ENCODE assay signal across 17 cellular contexts in the genomic region with DNA sequence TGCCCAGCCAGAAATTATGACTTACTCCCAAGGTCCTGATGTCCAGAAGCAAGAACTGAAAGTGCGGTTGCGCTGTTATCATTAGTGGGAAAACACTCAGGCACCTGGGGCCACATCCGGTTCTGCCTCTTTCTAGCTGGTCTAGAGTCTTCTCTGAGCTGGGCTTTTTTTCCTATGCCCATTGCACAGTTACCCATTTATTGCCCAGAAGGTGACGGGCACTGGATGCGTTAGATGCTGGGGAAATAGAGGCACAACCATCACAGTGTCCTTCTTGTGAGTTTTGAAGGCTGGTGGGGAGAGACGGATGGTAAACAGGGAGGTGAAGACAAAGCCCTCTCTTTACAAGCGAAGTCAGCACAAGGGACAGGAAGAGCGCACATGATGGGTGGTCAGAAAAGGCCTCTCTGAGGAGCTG. TPM values are rescaled to one million over a fixed set of nuclear protein-coding genes. Genes with fewer than 3 reads are reported as not detected.
DNase-seq lines count a peak whose midpoint lies in the region; ATAC-seq, FAIRE-seq and TF ChIP-seq lines count a peak whose summit lies in the region.
"Had no signal": no experiment of that assay in that cellular context is flagged by ENCODE, and none has a peak within 500 bp of the region (broad histone marks: within the 10 kb centered on the region; RNA-seq: fewer than 3 reads in every experiment).

No MANE protein-coding gene starts in this region.

- TF ChIP-seq POLR2A in transverse colon (IDR thresholded peaks at IDR 0.05) = no peak

- no peak for FAIRE-seq in frontal cortex (lab: Jason Lieb, UNC)
- FAIRE-seq: A204.1, RCC 7860 had no signal

- peak; percentile 35 for DNase-seq in NOMO-1 treated with DMSO at 0.1 percent for 48 hours (lab: John Stamatoyannopoulos, UW; ENCODE audit: unreplicated experiment)
- no peak for DNase-seq in NOMO-1 treated with dmso at 0.1 percent for 144 hours (lab: John Stamatoyannopoulos, UW; ENCODE audit: unreplicated experiment)
- peak; percentile 65 for DNase-seq in transverse colon
- DNase-seq in left cardiac atrium = no peak
- no peak for DNase-seq in frontal cortex (ENCODE audit: low spot score in 2 of 2)
- DNase-seq in smooth muscle cell (lab: John Stamatoyannopoulos, UW; ENCODE audit: unreplicated experiment) = no peak
- DNase-seq: activated CD4-positive, alpha-beta T cell treated with anti-CD3 and anti-CD28 coated beads for 1 hour; activated T-cell treated with anti-CD3 and anti-CD28 coated beads, Interleukin-2, amount 50 U/mL, for 1 hour; H7; NCI-H1092 treated with DMSO at 0.1 percent for 48 hours; NCI-H226; T-helper 1 cell had no signal

- H4K20me1 ChIP-seq in SU-DHL-6 (ENCODE audit: low read depth, low read length) = no peaks in the 10 kb centered on the region
- no peaks in the 10 kb centered on the region for H4K20me1 ChIP-seq in smooth muscle cell (ENCODE audit: low read depth)

- in situ Hi-C loops in transverse colon (cut with MboI; ENCODE audit: low pct_ligation_motif_present in 1 of 4, low pct_unique_long_range_greater_than_20kb in 1 of 4, low sequenced_read_pairs in 3 of 4) = no loop called here

- H3K4me2 ChIP-seq in SU-DHL-6 (ENCODE audit: low read depth, low read length, poor library complexity, severe bottlenecking) (peak overlapping the region; percentile 89), smooth muscle cell (no peak overlapping the region)

- intact Hi-C loops in transverse colon (cut with DNase I; ENCODE audit: low total_unique reads) (no loop called here), left cardiac atrium (cut with DNase I) (no loop called here)

- no peak for TF ChIP-seq EP300 in transverse colon (IDR thresholded peaks at IDR 0.05; ENCODE audit: low read depth)

- H3K4me3 ChIP-seq in SU-DHL-6 (ENCODE audit: insufficient read depth, low read length, poor library complexity, severe bottlenecking) (peak overlapping the region; percentile 45), transverse colon (no peak overlapping the region), smooth muscle cell (no peak overlapping the region)
- H3K4me3 ChIP-seq: suprapubic skin had no signal

- no peak for TF ChIP-seq CTCF in SU-DHL-6 (IDR thresholded peaks at IDR 0.05; ENCODE audit: insufficient read depth, low read length, poor library complexity, severe bottlenecking)
- no peak for TF ChIP-seq CTCF in transverse colon (IDR thresholded peaks at IDR 0.05)
- TF ChIP-seq CTCF in smooth muscle cell (IDR thresholded peaks at IDR 0.05; ENCODE audit: borderline replicate concordance, insufficient read depth, poor library complexity, severe bottlenecking) = no peak

- H3K79me2 ChIP-seq in SU-DHL-6 (ENCODE audit: insufficient read depth, low read length) (peaks cover 53% of the 10 kb centered on the region), smooth muscle cell (ENCODE audit: low read depth) (no peaks in the 10 kb centered on the region)

- no peaks in the 10 kb centered on the region for H3K27me3 ChIP-seq in SU-DHL-6 (ENCODE audit: low read length)
- no peaks in the 10 kb centered on the region for H3K27me3 ChIP-seq in transverse colon
- H3K27me3 ChIP-seq in smooth muscle cell (ENCODE audit: low read depth) = no peaks in the 10 kb centered on the region
- H3K27me3 ChIP-seq: suprapubic skin had no signal

- H3K9me3 ChIP-seq in SU-DHL-6 (ENCODE audit: insufficient read depth, low read length) = no peaks in the 10 kb centered on the region
- H3K9me3 ChIP-seq in transverse colon = no peaks in the 10 kb centered on the region
- no peaks in the 10 kb centered on the region for H3K9me3 ChIP-seq in smooth muscle cell (replicated peaks; ENCODE audit: low read depth)
- H3K9me3 ChIP-seq: suprapubic skin had no signal

- H3K27ac ChIP-seq in SU-DHL-6 (ENCODE audit: low read depth, low read length) (peak overlapping the region; percentile 100), transverse colon (peak overlapping the region; percentile 37 to 61 (median 48)), smooth muscle cell (ENCODE audit: low read depth) (no peak overlapping the region)
- H3K27ac ChIP-seq: suprapubic skin had no signal

- H3F3A ChIP-seq in SU-DHL-6 (ENCODE audit: insufficient read depth) (peaks cover 82% of the 10 kb centered on the region), smooth muscle cell (ENCODE audit: low read depth) (no peaks in the 10 kb centered on the region)

- peak overlapping the region; percentile 68 for H3K9ac ChIP-seq in SU-DHL-6 (ENCODE audit: low read length)
- H3K9ac ChIP-seq in smooth muscle cell (ENCODE audit: low read depth) = no peak overlapping the region

- H3K36me3 ChIP-seq in SU-DHL-6 (ENCODE audit: low read length) = no peaks in the 10 kb centered on the region
- no peaks in the 10 kb centered on the region for H3K36me3 ChIP-seq in transverse colon
- H3K36me3 ChIP-seq in smooth muscle cell (ENCODE audit: low read depth) = no peaks in the 10 kb centered on the region
- H3K36me3 ChIP-seq: suprapubic skin had no signal

- no peaks in the 10 kb centered on the region for H3K9me2 ChIP-seq in SU-DHL-6 (replicated peaks; ENCODE audit: insufficient read depth, low read length)

- WGBS in transverse colon (ENCODE audit: low coverage in 1 of 2), 2 donors = 77% methylated on average over 3 to 8 of the region's 8 CpGs
- WGBS in smooth muscle cell (ENCODE audit: low lambda C conversion rate) = 97% methylated on average over 8 of the region's 8 CpGs

- peak; percentile 30 for ATAC-seq in HG02798 (IDR thresholded peaks at IDR 0.05; ENCODE audit: poor library complexity, unreplicated experiment)
- ATAC-seq in left cardiac atrium = no peak

- H2AFZ ChIP-seq in SU-DHL-6 (ENCODE audit: low read depth, low read length, severe bottlenecking) (no peak overlapping the region), smooth muscle cell (ENCODE audit: low read depth) (no peak overlapping the region)

- H3K4me1 ChIP-seq in transverse colon (no peaks in the 10 kb centered on the region), smooth muscle cell (ENCODE audit: low read depth) (no peaks in the 10 kb centered on the region)
- H3K4me1 ChIP-seq: suprapubic skin had no signal

RNA-seq across cellular contexts. Expression of a gene that starts 37.7 kb away (rescaled TPM):
- total RNA-seq in transverse colon (10 to 100 TPM in 3 of 4 donors, 1 to 10 TPM in 1; 9.0 to 65.9 (median 28.6) TPM), left cardiac atrium (10 to 100 TPM; 14.1 to 16.0 TPM), frontal cortex (1.2 TPM), smooth muscle cell (0.18 and 1.7 TPM in 2 replicates)
- 0.02 TPM in 1 of 2 replicates, not detected in the other for polyA plus RNA-seq in smooth muscle cell

Comparison
In these comparisons a context has a peak if more than half of its experiments do, and no peak if none do; other contexts are left out.
1. DNase-seq: peak in NOMO-1 treated with DMSO at 0.1 percent for 48 hours (single experiment) and transverse colon (single experiment); none in NOMO-1 treated with dmso at 0.1 percent for 144 hours (single experiment), left cardiac atrium (single experiment), frontal cortex (0 of 2) and smooth muscle cell (single experiment).